24 cellular contexts compared by ENCODE assay signal in genomic region chr10:63525021-63525420, GRCh38. TPM values are rescaled to one million over a fixed set of nuclear protein-coding genes. Genes with fewer than 3 reads are reported as not detected.
A peak's percentile ranks its signal among the peaks of the same experiment; 100 is the strongest.
DNase-seq lines count a peak whose midpoint lies in the region; ATAC-seq, FAIRE-seq and TF ChIP-seq lines count a peak whose summit lies in the region.
"Had no signal": no experiment of that assay in that cellular context is flagged by ENCODE, and none has a peak within 500 bp of the region (broad histone marks: within the 10 kb centered on the region; RNA-seq: fewer than 3 reads in every experiment).

No MANE protein-coding gene starts in this region.

- H3K9ac ChIP-seq in keratinocyte (ENCODE audit: control insufficient read depth, extremely low read depth, insufficient read depth, low read length), result no peak overlapping the region
- H3K9ac ChIP-seq: BLaER1, KMS-11 had no signal

- no peak for TF ChIP-seq EP300 in transverse colon (IDR thresholded peaks at IDR 0.05; ENCODE audit: low read depth)

- H3K36me3 ChIP-seq in Panc1 (ENCODE audit: control insufficient read depth, insufficient read depth, low read length) (no peaks in the 10 kb centered on the region; the same call in 1 of the 2 replicates), keratinocyte (ENCODE audit: control insufficient read depth in 2 of 2, extremely low read depth in 1 of 2, insufficient read depth in 2 of 2, low read length in 2 of 2) (peaks cover 7 to 16% of the 10 kb centered on the region in 2 experiments), transverse colon (no peaks in the 10 kb centered on the region), aorta (ENCODE audit: control insufficient read depth in 1 of 2, insufficient read depth in 2 of 2, low read length in 1 of 2) (peaks cover 0 to 2% of the 10 kb centered on the region in 2 donors)

- H3K27ac ChIP-seq in Panc1 (ENCODE audit: low read length) (peak overlapping the region; percentile 12), keratinocyte (ENCODE audit: control insufficient read depth, insufficient read depth, low read length) (no peak overlapping the region), transverse colon (peak overlapping the region in 3 of 4 donors; percentile 10 to 100 (median 100)), aorta (ENCODE audit: low read depth in 1 of 2, low read length in 2 of 2) (no peak overlapping the region)
- H3K27ac ChIP-seq: BLaER1, KMS-11, SK-N-MC had no signal

- H3K4me3 ChIP-seq in Panc1 (ENCODE audit: low read depth in 2 of 2, low read length in 2 of 2) (no peak overlapping the region), keratinocyte (ENCODE audit: control insufficient read depth in 2 of 3, extremely low read depth in 1 of 3, insufficient read depth in 2 of 3, low read depth in 1 of 3, low read length in 3 of 3) (no peak overlapping the region), transverse colon (no peak overlapping the region), aorta (ENCODE audit: low read length in 2 of 2) (no peak overlapping the region)
- H3K4me3 ChIP-seq: BLaER1, SK-N-MC had no signal

- no peak overlapping the region for H2AFZ ChIP-seq in keratinocyte (ENCODE audit: control insufficient read depth, low read length)

- intact Hi-C loops in Panc1 (cut with micrococcal nuclease; ENCODE audit: unreplicated experiment) (no loop called here), transverse colon (cut with DNase I; ENCODE audit: low total_unique reads) (no loop called here), aorta (cut with DNase I) (loop anchor here (2.0 to 10.0 kb wide), 2 partner anchors 60 to 186 kb away; no protein-coding TSS in a partner anchor)

- dilution Hi-C loops in keratinocyte (cut with MboI; ENCODE audit: extremely low pct_ligation_motif_present, low sequenced_read_pairs), result no loop called here

- WGBS in transverse colon (ENCODE audit: low coverage in 1 of 2), 2 donors, result 51 to 62% methylated on average over 3 of the region's 3 CpGs
- WGBS in aorta, 2 donors, result 35% methylated on average over 3 of the region's 3 CpGs

- H3K27me3 ChIP-seq in Panc1 (ENCODE audit: control insufficient read depth, insufficient read depth, low read length) (no peaks in the 10 kb centered on the region), keratinocyte (ENCODE audit: control insufficient read depth, extremely low read depth, insufficient read depth, low read length) (no peaks in the 10 kb centered on the region), transverse colon (no peaks in the 10 kb centered on the region), aorta (ENCODE audit: control insufficient read depth in 1 of 2, insufficient read depth in 2 of 2, low read length in 1 of 2) (no peaks in the 10 kb centered on the region)
- H3K27me3 ChIP-seq: BLaER1 had no signal

- POLR2A ChIA-PET in Panc1 (lab: Charles Lee), result interaction anchor here (0.6 to 0.7 kb wide), 3 partner anchors 17 to 1627 kb away, joined by 4 to 15 read pairs (median 5); no protein-coding TSS in a partner anchor

- in situ Hi-C loops in Panc1 (cut with HindIII; ENCODE audit: low pct_unique_long_range_greater_than_20kb, low sequenced_read_pairs), result no loop called here
- in situ Hi-C loops in transverse colon (cut with MboI; ENCODE audit: low pct_ligation_motif_present in 1 of 4, low pct_unique_long_range_greater_than_20kb in 1 of 4, low sequenced_read_pairs in 3 of 4), result no loop called here

- peak overlapping the region; percentile 35 for H3K4me2 ChIP-seq in keratinocyte (ENCODE audit: control insufficient read depth, extremely low read depth, insufficient read depth, low read depth, low read length)
- H3K4me2 ChIP-seq: BLaER1, KMS-11 had no signal

- H3K79me2 ChIP-seq in keratinocyte (ENCODE audit: control insufficient read depth, insufficient read depth, low read length), result peaks cover 86% of the 10 kb centered on the region

- FAIRE-seq in keratinocyte (lab: Jason Lieb, UNC), result no peak
- FAIRE-seq: GM18507, H54, RCC 7860 had no signal

- DNase-seq in NOMO-1 treated with DMSO at 0.1 percent for 48 hours (lab: John Stamatoyannopoulos, UW; ENCODE audit: unreplicated experiment) (peak; percentile 62), NOMO-1 treated with dmso at 0.1 percent for 144 hours (lab: John Stamatoyannopoulos, UW; ENCODE audit: unreplicated experiment) (no peak), Panc1 (ENCODE audit: low read depth, low spot score) (no peak), keratinocyte (ENCODE audit: low read depth, low spot score) (no peak), transverse colon (no peak), aorta (no peak), AG08395 (ENCODE audit: low spot score) (no peak)
- DNase-seq: 8988T; CD4-positive, CD25-positive, alpha-beta regulatory T cell; HFFc6; IMR-90; NCI-H2029; NCI-H446; NCI-H526; NCI-H82; NK-92 treated with Interleukin-12 subunit alpha and Interleukin-12 subunit beta, amount 100 ng/mL, for 24 hours; SIG-M5 had no signal

- no peak for TF ChIP-seq POLR2A in transverse colon (IDR thresholded peaks at IDR 0.05)

- H3K4me1 ChIP-seq in Panc1 (ENCODE audit: control insufficient read depth, insufficient read depth, low read length) (peaks cover 34% of the 10 kb centered on the region), keratinocyte (ENCODE audit: control insufficient read depth, extremely low read depth, insufficient read depth, low read length) (peaks cover 17% of the 10 kb centered on the region), transverse colon (peaks cover 17 to 39% (median 30%) of the 10 kb centered on the region in 4 donors), aorta (ENCODE audit: control insufficient read depth in 1 of 2, insufficient read depth in 2 of 2, low read length in 2 of 2) (peaks cover 2 to 14% of the 10 kb centered on the region in 2 donors)

- no peaks in the 10 kb centered on the region for H3K9me1 ChIP-seq in keratinocyte (ENCODE audit: control insufficient read depth, extremely low read depth, insufficient read depth, low read length)

- no TSS peak for BruUV-seq in Panc1 (replicated peaks; lab: Mats Ljungman, UMichigan)

- CTCF ChIA-PET in Panc1 (lab: Charles Lee), result interaction anchor here (0.7 to 0.9 kb wide), 3 partner anchors 56 to 1041 kb away, joined by 3 to 8 read pairs (median 3); no protein-coding TSS in a partner anchor

- H3K9me3 ChIP-seq in Panc1 (ENCODE audit: control insufficient read depth, insufficient read depth, low read depth, low read length) (no peaks in the 10 kb centered on the region), keratinocyte (ENCODE audit: control insufficient read depth, low read depth, low read length) (no peaks in the 10 kb centered on the region), transverse colon (no peaks in the 10 kb centered on the region), aorta (ENCODE audit: control insufficient read depth, low read length) (peaks cover 1% of the 10 kb centered on the region)
- H3K9me3 ChIP-seq: BLaER1 had no signal

- no peak for TF ChIP-seq CTCF in Panc1 (IDR thresholded peaks at IDR 0.05)
- TF ChIP-seq CTCF in keratinocyte (optimal IDR thresholded peaks at IDR 0.05 in 1 of 3, IDR thresholded peaks at IDR 0.05 in 1 of 3, conservative IDR thresholded peaks at IDR 0.05 in 1 of 3; ENCODE audit: extremely low read depth in 1 of 3, insufficient read depth in 2 of 3, low read length in 3 of 3), result no peak
- TF ChIP-seq CTCF in transverse colon (IDR thresholded peaks at IDR 0.05), result no peak

- no peak for ATAC-seq in Panc1
- ATAC-seq in HG02623 (IDR thresholded peaks at IDR 0.05; ENCODE audit: unreplicated experiment), result no peak
- no peak for ATAC-seq in aorta (ENCODE audit: low FRiP score)

- H4K20me1 ChIP-seq in keratinocyte (ENCODE audit: control insufficient read depth, extremely low read depth, insufficient read depth, low read length), result no peaks in the 10 kb centered on the region

RNA-seq across cellular contexts. Expression of gene REEP3, which starts 3.8 kb away (rescaled TPM):
- total RNA-seq in Panc1 (2021; ENCODE audit: unreplicated experiment), result 135 TPM
- polyA plus RNA-seq in Panc1 (2012; ENCODE audit: insufficient read length), result 42.3 TPM
- polyA plus RNA-seq in keratinocyte, result 34.7 to 65.8 TPM (median 52.8 TPM) in 3 replicates
- polyA plus RNA-seq in keratinocyte (2011; ENCODE audit: low read depth), result 172 TPM
- 40.8 and 57.7 TPM in 2 replicates for polyA plus RNA-seq in keratinocyte (2011; cell fraction: cytosol; rRNA removed)
- 42.3 and 44.6 TPM in 2 replicates for polyA plus RNA-seq in keratinocyte (2011; cell fraction: nucleus; rRNA removed)
- 25.4 and 42.4 TPM in 2 replicates for polyA plus RNA-seq in keratinocyte (2012; ENCODE audit: low replicate concordance)
- 15.5 to 43.5 TPM (median 23.8 TPM) in 3 replicates for polyA minus RNA-seq in keratinocyte
- 57.2 TPM for polyA minus RNA-seq in keratinocyte (2011; cell fraction: cytosol; rRNA and poly(A)+ RNA removed)
- polyA minus RNA-seq in keratinocyte (2011; cell fraction: nucleus; rRNA and poly(A)+ RNA removed), result 30.0 and 57.2 TPM in 2 replicates
- 10 to 100 TPM; 23.9 to 50.1 (median 36.7) TPM for total RNA-seq in transverse colon
- total RNA-seq in aorta, result 10 to 100 TPM; 57.7 to 74.3 TPM
- 10 to 100 TPM; 20.9 to 28.5 TPM for polyA plus RNA-seq in aorta

RNA-seq across cellular contexts. Expression of gene JMJD1C, which starts 59.2 kb away (rescaled TPM):
- total RNA-seq in Panc1 (2021; ENCODE audit: unreplicated experiment), result 88.3 TPM
- 28.9 TPM for polyA plus RNA-seq in Panc1 (2012; ENCODE audit: insufficient read length)
- 24.9 to 38.2 TPM (median 26.6 TPM) in 3 replicates for polyA plus RNA-seq in keratinocyte
- polyA plus RNA-seq in keratinocyte (2011; ENCODE audit: low read depth), result 81.0 TPM
- 9.0 and 22.2 TPM in 2 replicates for polyA plus RNA-seq in keratinocyte (2011; cell fraction: cytosol; rRNA removed)
- polyA plus RNA-seq in keratinocyte (2011; cell fraction: nucleus; rRNA removed), result 49.7 and 62.2 TPM in 2 replicates
- polyA plus RNA-seq in keratinocyte (2012; ENCODE audit: low replicate concordance), result 18.7 and 43.8 TPM in 2 replicates
- polyA minus RNA-seq in keratinocyte, result 19.1 to 117 TPM (median 79.7 TPM) in 3 replicates
- polyA minus RNA-seq in keratinocyte (2011; cell fraction: cytosol; rRNA and poly(A)+ RNA removed), result 17.8 TPM
- polyA minus RNA-seq in keratinocyte (2011; cell fraction: nucleus; rRNA and poly(A)+ RNA removed), result 94.4 and 166 TPM in 2 replicates
- total RNA-seq in transverse colon, result 100 to 1,000 TPM in 1 of 4 donors, 10 to 100 TPM in 3; 56.7 to 128 (median 78.9) TPM
- 100 to 1,000 TPM; 103 to 108 TPM for total RNA-seq in aorta
- polyA plus RNA-seq in aorta, result 10 to 100 TPM; 21.9 to 34.1 TPM

Comparison
In these comparisons a context has a peak if more than half of its experiments do, and no peak if none do; other contexts are left out.
1. H3K27ac ChIP-seq: peak in Panc1 (single experiment) and transverse colon (3 of 4); none in keratinocyte (single experiment) and aorta (0 of 2).
2. intact Hi-C loops: an anchor here in aorta (2.0 to 10.0 kb wide); none called in Panc1 and transverse colon.